Comparison of ENCODE assay signal across 23 cellular contexts in the genomic region with DNA sequence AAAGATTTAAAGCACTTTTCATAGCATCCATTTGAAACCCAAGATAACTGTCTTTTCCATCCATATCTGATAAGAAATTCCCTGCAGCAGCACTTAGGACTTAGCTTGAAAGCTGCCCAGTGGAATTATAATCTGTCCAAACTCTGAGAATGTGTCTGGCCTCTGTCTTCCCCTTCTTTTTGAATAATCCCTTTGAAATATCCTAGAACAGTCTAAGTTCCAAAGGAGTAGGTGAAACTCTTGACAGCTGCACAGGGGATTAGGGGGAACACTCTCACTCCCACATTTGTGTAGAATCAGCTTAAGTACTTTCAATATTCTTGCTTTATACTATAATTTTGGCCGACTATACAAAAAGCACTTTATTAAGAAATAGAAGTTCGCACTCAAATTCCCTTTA.
"Had no signal": no experiment of that assay in that cellular context is flagged by ENCODE, and none has a peak within 500 bp of the region (broad histone marks: within the 10 kb centered on the region; RNA-seq: fewer than 3 reads in every experiment).

No MANE protein-coding gene starts in this region.

- H3K27me3 ChIP-seq: hepatocyte, left lung, neural progenitor cell, neutrophil, right atrium auricular region, right lobe of liver, stomach, testis, thyroid gland, upper lobe of right lung had no signal

- H3K4me3 ChIP-seq: hepatocyte, left lung, lower lobe of right lung, neural progenitor cell, psoas muscle, right atrium auricular region, right lobe of liver, smooth muscle cell, stomach, testis, thyroid gland, upper lobe of right lung had no signal

- ATAC-seq: natural killer cell; psoas muscle; right lobe of liver; stimulated activated naive B cell treated with anti-CD40 and anti-IgM and Interleukin-4, amounts not matched to agents 10 μg/mL and 1 μg/mL and 100 μg/mL, for 72 hours; stimulated activated naive CD8-positive, alpha-beta T cell treated with anti-CD3 and anti-CD28 coated beads, Interleukin-15, Interleukin-2, amounts not matched to agents 100 U/mL and 50 U/mL, for 24 hours; upper lobe of right lung had no signal

- H3K36me3 ChIP-seq: left lung, lower lobe of right lung, neutrophil, right atrium auricular region, right lobe of liver, stomach, thyroid gland, upper lobe of right lung had no signal

- DNase-seq: left lung; lower lobe of right lung; mammary epithelial cell; naive B cell; natural killer cell; nephron progenitor cell; occipital lobe; psoas muscle; right lobe of liver; stimulated activated CD4-positive, alpha-beta T cell treated with anti-CD3 and anti-CD28 coated beads, Interleukin-2, amount 100 ng/mL, for 24 hours; stimulated activated CD4-positive, alpha-beta T cell treated with anti-CD3 and anti-CD28 coated beads, Interleukin-4, amount 100 ng/mL, for 1 hour; stimulated activated naive B cell treated with anti-CD40 and anti-IgM and Interleukin-4, amounts not matched to agents 10 μg/mL and 1 μg/mL and 100 μg/mL, for 72 hours; stimulated activated naive CD8-positive, alpha-beta T cell treated with anti-CD3 and anti-CD28 coated beads, Interleukin-15, Interleukin-2, amounts not matched to agents 100 U/mL and 50 U/mL, for 24 hours; stomach; testis; thyroid gland; upper lobe of right lung had no signal

- H3K9me3 ChIP-seq: lower lobe of right lung, neutrophil, testis, thyroid gland, upper lobe of right lung had no signal

- H3K4me1 ChIP-seq: left lung, lower lobe of right lung, parathyroid adenoma, psoas muscle, right atrium auricular region, right lobe of liver, testis, thyroid gland, upper lobe of right lung had no signal

- H3K27ac ChIP-seq: left lung, lower lobe of right lung, neural progenitor cell, neutrophil, parathyroid adenoma, psoas muscle, right atrium auricular region, right lobe of liver, testis, thyroid gland, upper lobe of right lung had no signal
